ENCODE assay signal across 2 cellular contexts in the genomic region with DNA sequence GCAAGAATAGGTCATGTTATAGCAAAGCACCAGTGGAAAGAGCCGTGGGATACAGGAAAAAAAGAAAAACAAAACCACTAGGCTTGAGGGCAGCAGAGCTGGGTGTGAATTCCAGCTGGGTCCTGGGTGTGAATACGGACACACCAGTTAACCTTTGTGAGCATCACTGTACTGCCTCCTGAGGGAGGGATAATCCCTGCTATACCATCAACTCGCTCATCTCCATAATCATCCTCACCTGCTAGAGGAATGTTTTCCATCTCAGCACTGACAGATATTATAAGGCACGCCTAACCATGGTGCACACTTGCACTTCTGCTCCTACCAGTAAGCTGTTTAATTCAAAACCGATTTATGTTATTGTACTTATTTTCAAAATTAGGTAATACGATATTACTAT.
TF ChIP-seq lines count a peak whose summit lies in the region.

No MANE protein-coding gene starts in this region.

TF ChIP-seq in HEK293, 187 proteins besides CTCF, POLR2A, EP300 and RAD21 (continued from another document):
- TF ChIP-seq, protein P1, sequence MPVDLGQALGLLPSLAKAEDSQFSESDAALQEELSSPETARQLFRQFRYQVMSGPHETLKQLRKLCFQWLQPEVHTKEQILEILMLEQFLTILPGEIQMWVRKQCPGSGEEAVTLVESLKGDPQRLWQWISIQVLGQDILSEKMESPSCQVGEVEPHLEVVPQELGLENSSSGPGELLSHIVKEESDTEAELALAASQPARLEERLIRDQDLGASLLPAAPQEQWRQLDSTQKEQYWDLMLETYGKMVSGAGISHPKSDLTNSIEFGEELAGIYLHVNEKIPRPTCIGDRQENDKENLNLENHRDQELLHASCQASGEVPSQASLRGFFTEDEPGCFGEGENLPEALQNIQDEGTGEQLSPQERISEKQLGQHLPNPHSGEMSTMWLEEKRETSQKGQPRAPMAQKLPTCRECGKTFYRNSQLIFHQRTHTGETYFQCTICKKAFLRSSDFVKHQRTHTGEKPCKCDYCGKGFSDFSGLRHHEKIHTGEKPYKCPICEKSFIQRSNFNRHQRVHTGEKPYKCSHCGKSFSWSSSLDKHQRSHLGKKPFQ (tag by site-specific recombination; IDR thresholded peaks at IDR 0.05), result peak; percentile 75

TF ChIP-seq in HepG2, 621 proteins besides CTCF, POLR2A, EP300 and RAD21 (continued from another document):
- TF ChIP-seq ZNF607 (CRISPR knock-in tag; IDR thresholded peaks at IDR 0.05; ENCODE audit: borderline replicate concordance) (no peak), KDM4B (CRISPR knock-in tag; IDR thresholded peaks at IDR 0.05) (no peak), ZNF557 (CRISPR knock-in tag; IDR thresholded peaks at IDR 0.05) (no peak), ZNF619 (CRISPR knock-in tag; IDR thresholded peaks at IDR 0.05) (no peak), ASH2L (IDR thresholded peaks at IDR 0.05; ENCODE audit: insufficient read length, low read depth, low read length) (no peak), NFYC (CRISPR knock-in tag; IDR thresholded peaks at IDR 0.05) (no peak), MZF1 (CRISPR knock-in tag; IDR thresholded peaks at IDR 0.05; ENCODE audit: borderline replicate concordance) (no peak), ZNF251 (CRISPR knock-in tag; IDR thresholded peaks at IDR 0.05) (no peak), TOE1 (CRISPR knock-in tag; IDR thresholded peaks at IDR 0.05) (no peak), KLF11 (CRISPR knock-in tag; IDR thresholded peaks at IDR 0.05) (no peak), ZMYM2 (CRISPR knock-in tag; IDR thresholded peaks at IDR 0.05) (no peak)
- TF ChIP-seq, protein P2, sequence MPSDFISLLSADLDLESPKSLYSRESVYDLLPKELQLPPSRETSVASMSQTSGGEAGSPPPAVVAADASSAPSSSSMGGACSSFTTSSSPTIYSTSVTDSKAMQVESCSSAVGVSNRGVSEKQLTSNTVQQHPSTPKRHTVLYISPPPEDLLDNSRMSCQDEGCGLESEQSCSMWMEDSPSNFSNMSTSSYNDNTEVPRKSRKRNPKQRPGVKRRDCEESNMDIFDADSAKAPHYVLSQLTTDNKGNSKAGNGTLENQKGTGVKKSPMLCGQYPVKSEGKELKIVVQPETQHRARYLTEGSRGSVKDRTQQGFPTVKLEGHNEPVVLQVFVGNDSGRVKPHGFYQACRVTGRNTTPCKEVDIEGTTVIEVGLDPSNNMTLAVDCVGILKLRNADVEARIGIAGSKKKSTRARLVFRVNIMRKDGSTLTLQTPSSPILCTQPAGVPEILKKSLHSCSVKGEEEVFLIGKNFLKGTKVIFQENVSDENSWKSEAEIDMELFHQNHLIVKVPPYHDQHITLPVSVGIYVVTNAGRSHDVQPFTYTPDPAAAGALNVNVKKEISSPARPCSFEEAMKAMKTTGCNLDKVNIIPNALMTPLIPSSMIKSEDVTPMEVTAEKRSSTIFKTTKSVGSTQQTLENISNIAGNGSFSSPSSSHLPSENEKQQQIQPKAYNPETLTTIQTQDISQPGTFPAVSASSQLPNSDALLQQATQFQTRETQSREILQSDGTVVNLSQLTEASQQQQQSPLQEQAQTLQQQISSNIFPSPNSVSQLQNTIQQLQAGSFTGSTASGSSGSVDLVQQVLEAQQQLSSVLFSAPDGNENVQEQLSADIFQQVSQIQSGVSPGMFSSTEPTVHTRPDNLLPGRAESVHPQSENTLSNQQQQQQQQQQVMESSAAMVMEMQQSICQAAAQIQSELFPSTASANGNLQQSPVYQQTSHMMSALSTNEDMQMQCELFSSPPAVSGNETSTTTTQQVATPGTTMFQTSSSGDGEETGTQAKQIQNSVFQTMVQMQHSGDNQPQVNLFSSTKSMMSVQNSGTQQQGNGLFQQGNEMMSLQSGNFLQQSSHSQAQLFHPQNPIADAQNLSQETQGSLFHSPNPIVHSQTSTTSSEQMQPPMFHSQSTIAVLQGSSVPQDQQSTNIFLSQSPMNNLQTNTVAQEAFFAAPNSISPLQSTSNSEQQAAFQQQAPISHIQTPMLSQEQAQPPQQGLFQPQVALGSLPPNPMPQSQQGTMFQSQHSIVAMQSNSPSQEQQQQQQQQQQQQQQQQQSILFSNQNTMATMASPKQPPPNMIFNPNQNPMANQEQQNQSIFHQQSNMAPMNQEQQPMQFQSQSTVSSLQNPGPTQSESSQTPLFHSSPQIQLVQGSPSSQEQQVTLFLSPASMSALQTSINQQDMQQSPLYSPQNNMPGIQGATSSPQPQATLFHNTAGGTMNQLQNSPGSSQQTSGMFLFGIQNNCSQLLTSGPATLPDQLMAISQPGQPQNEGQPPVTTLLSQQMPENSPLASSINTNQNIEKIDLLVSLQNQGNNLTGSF (CRISPR knock-in tag; IDR thresholded peaks at IDR 0.05), result no peak
